ENCODE assay signal across 8 cellular contexts in the genomic region with DNA sequence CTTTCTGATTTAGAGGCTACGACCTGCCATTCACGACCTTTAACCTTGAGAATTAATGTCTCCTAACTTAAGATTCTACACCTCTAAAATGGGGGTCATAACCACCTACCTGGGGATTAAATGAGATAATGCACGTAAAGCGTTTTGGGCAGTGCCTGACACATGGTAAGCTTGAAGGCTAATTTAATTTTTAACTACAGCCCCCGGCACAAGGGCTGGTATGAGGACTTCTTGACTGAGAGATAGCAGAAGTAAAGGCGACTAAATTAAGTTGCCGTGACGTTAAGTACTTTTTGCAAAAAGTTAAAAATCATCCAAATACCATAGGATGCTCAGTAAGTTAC. TPM values are rescaled to one million over a fixed set of nuclear protein-coding genes. Genes with fewer than 3 reads are reported as not detected.
DNase-seq lines count a peak whose midpoint lies in the region; ATAC-seq and TF ChIP-seq lines count a peak whose summit lies in the region.

No MANE protein-coding gene starts in this region.

- ATAC-seq in HG02588 (IDR thresholded peaks at IDR 0.05; ENCODE audit: unreplicated experiment) (no peak), GM21447 (IDR thresholded peaks at IDR 0.05; ENCODE audit: unreplicated experiment) (no peak)

- intact Hi-C loops in mammary epithelial cell (cut with micrococcal nuclease): loop anchor here (5.0 kb wide), 1 partner anchor 422 kb away; a partner anchor contains a TSS
- intact Hi-C loops in posterior cingulate gyrus (cut with DNase I): loop anchor here (5.0 to 10.0 kb wide), 3 partner anchors 95 to 242 kb away; a partner anchor contains a TSS

- peak overlapping the region; percentile 77 for H3K27ac ChIP-seq in 22Rv1
- H3K27ac ChIP-seq in mammary epithelial cell (ENCODE audit: insufficient read depth, low read depth, low read length): peak overlapping the region; percentile 64

- peaks cover 58% of the 10 kb centered on the region for H3K79me2 ChIP-seq in mammary epithelial cell (ENCODE audit: insufficient read depth, low read length)

- H3K27me3 ChIP-seq in mammary epithelial cell (ENCODE audit: insufficient read depth, low read length) (no peaks in the 10 kb centered on the region), mononuclear cell (ENCODE audit: insufficient read depth, low read length) (no peaks in the 10 kb centered on the region)

- no TSS peak for BruUV-seq in mammary epithelial cell (replicated peaks; lab: Mats Ljungman, UMichigan)

- peak overlapping the region; percentile 74 for H3K9ac ChIP-seq in mammary epithelial cell (ENCODE audit: insufficient read depth, low read length)

- TF ChIP-seq CTCF in 22Rv1 (IDR thresholded peaks at IDR 0.05): no peak
- no peak for TF ChIP-seq CTCF in mammary epithelial cell (conservative IDR thresholded peaks at IDR 0.05 in 1 of 2, IDR thresholded peaks at IDR 0.05 in 1 of 2; ENCODE audit: extremely low read depth in 1 of 2, insufficient read depth in 1 of 2, low read depth in 1 of 2, low read length in 2 of 2)

- dilution Hi-C loops in mammary epithelial cell (cut with HindIII; ENCODE audit: low sequenced_read_pairs): no loop called here

- CTCF ChIA-PET in mammary epithelial cell (lab: Charles Lee; ENCODE audit: low non-redundant PET): no interaction called here

- peak overlapping the region; percentile 96 for H3K4me2 ChIP-seq in mammary epithelial cell (ENCODE audit: insufficient read depth, low read depth, low read length)

- H2AFZ ChIP-seq in mammary epithelial cell (ENCODE audit: low read depth, low read length): peak overlapping the region; percentile 96

- no peaks in the 10 kb centered on the region for H3K36me3 ChIP-seq in mammary epithelial cell (ENCODE audit: insufficient read depth, low read length)

- in situ Hi-C loops in mammary epithelial cell (cut with MboI; ENCODE audit: low sequenced_read_pairs in 2 of 2): loop anchor here in 1 of 2 donors (25.0 kb wide), 1 partner anchor 162 kb away; no protein-coding TSS in a partner anchor

- H3K9me3 ChIP-seq in mammary epithelial cell (replicated peaks; ENCODE audit: insufficient read depth, low read length) (no peaks in the 10 kb centered on the region), mononuclear cell (ENCODE audit: low read depth, low read length) (no peaks in the 10 kb centered on the region)

- H4K20me1 ChIP-seq in mammary epithelial cell (ENCODE audit: insufficient read depth, low read length): no peaks in the 10 kb centered on the region

- DNase-seq in HT-29 (ENCODE audit: low spot score) (peak; percentile 9), mammary epithelial cell (no peak), posterior cingulate gyrus (no peak), NCI-H2107 (lab: John Stamatoyannopoulos, UW) (no peak)

- H3K4me1 ChIP-seq in mammary epithelial cell (ENCODE audit: insufficient read depth, low read length): peaks cover 9% of the 10 kb centered on the region
- peaks cover 28% of the 10 kb centered on the region for H3K4me1 ChIP-seq in mononuclear cell (ENCODE audit: insufficient read depth, low read length)

- peak overlapping the region; percentile 81 to 87 (median 83) for H3K4me3 ChIP-seq in mammary epithelial cell (replicated peaks in 1 of 3; ENCODE audit: insufficient read depth in 1 of 3, low read depth in 2 of 3, low read length in 3 of 3)
- H3K4me3 ChIP-seq in mononuclear cell (ENCODE audit: low read length): peak overlapping the region; percentile 84

- WGBS in mammary epithelial cell (ENCODE audit: low coverage, missing lambda C conversion rate): 0% methylated on average over 8 of the region's 8 CpGs

RNA-seq across cellular contexts. Expression of a gene that starts 0.5 kb away (rescaled TPM):
- total RNA-seq in HT-29 (2014; rRNA removed; shearing (Covaris generic)): 13.4 and 14.7 TPM in 2 replicates
- total RNA-seq in mammary epithelial cell: 10 to 100 TPM; 30.8 to 39.2 TPM
- polyA plus RNA-seq in mammary epithelial cell: 56.4 TPM
- 17.9 TPM for polyA minus RNA-seq in mammary epithelial cell
- 13.3 TPM for total RNA-seq in mononuclear cell

RNA-seq across cellular contexts. Expression of a gene that starts 4.5 kb away (rescaled TPM):
- total RNA-seq in HT-29 (2014; rRNA removed; shearing (Covaris generic)): 44.3 and 52.1 TPM in 2 replicates
- 100 to 1,000 TPM in 1 of 2 donors, 10 to 100 TPM in 1; 78.9 to 102 TPM for total RNA-seq in mammary epithelial cell
- polyA plus RNA-seq in mammary epithelial cell: 53.3 TPM
- polyA minus RNA-seq in mammary epithelial cell: 85.4 TPM
- total RNA-seq in mononuclear cell: 34.0 TPM
